ENCODE assay signal across 10 cellular contexts in the genomic region with DNA sequence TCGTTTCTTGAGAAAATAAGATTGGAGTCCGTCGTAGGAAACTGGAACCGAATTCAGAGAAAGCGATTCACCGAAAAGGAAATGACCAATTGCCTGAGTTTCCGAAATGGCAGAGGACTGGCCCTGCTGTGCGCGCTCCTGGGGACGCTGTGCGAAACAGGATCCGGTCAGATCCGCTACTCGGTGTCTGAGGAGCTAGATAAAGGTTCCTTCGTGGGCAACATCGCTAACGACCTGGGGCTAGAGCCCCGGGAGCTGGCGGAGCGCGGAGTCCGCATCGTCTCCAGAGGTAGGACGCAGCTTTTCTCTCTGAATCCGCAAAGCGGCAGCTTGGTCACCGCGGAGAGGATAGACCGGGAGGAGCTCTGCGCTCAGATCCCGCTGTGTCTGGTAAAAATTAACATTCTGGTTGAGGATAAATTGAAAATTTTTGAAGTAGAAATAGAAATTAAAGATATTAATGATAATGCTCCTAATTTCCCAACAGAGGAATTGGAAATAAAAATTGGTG. TPM values are rescaled to one million over a fixed set of nuclear protein-coding genes. Genes with fewer than 3 reads are reported as not detected.
A peak's percentile ranks its signal among the peaks of the same experiment; 100 is the strongest.
DNase-seq lines count a peak whose midpoint lies in the region; ATAC-seq, FAIRE-seq and TF ChIP-seq lines count a peak whose summit lies in the region.
"Had no signal": no experiment of that assay in that cellular context is flagged by ENCODE, and none has a peak within 500 bp of the region (broad histone marks: within the 10 kb centered on the region; RNA-seq: fewer than 3 reads in every experiment).

No MANE protein-coding gene starts in this region.

- peak overlapping the region; percentile 14 for H3K4me2 ChIP-seq in keratinocyte (ENCODE audit: control insufficient read depth, extremely low read depth, insufficient read depth, low read depth, low read length)

- H4K20me1 ChIP-seq in keratinocyte (ENCODE audit: control insufficient read depth, extremely low read depth, insufficient read depth, low read length): no peaks in the 10 kb centered on the region

- no peak for ATAC-seq in GM18870 (IDR thresholded peaks at IDR 0.05; ENCODE audit: unreplicated experiment)

- peaks cover 14% of the 10 kb centered on the region for H3K9me3 ChIP-seq in keratinocyte (ENCODE audit: control insufficient read depth, low read depth, low read length)
- peaks cover 3% of the 10 kb centered on the region; the same call in 1 of the 2 replicates for H3K9me3 ChIP-seq in SJCRH30 (replicated peaks)

- peaks cover 6% of the 10 kb centered on the region for H3K27me3 ChIP-seq in keratinocyte (ENCODE audit: control insufficient read depth, extremely low read depth, insufficient read depth, low read length)
- no peaks in the 10 kb centered on the region for H3K27me3 ChIP-seq in SJCRH30

- H3K9me1 ChIP-seq in keratinocyte (ENCODE audit: control insufficient read depth, extremely low read depth, insufficient read depth, low read length): no peaks in the 10 kb centered on the region

- no peak overlapping the region for H3K27ac ChIP-seq in keratinocyte (ENCODE audit: control insufficient read depth, insufficient read depth, low read length)
- H3K27ac ChIP-seq in SJCRH30: no peak overlapping the region

- H3K4me3 ChIP-seq in AG09309 (ENCODE audit: control insufficient read depth, low read depth, low read length): peak overlapping the region; percentile 38
- 0 out of 2 replicates have a peak overlapping the region, but pooled peaks have one; percentile 0 for H3K4me3 ChIP-seq in WI38 (ENCODE audit: low read depth, low read length)
- peak overlapping the region in 1 of 3 experiments; percentile 13 for H3K4me3 ChIP-seq in keratinocyte (ENCODE audit: control insufficient read depth in 2 of 3, extremely low read depth in 1 of 3, insufficient read depth in 2 of 3, low read depth in 1 of 3, low read length in 3 of 3)
- H3K4me3 ChIP-seq in SJCRH30: no peak overlapping the region

- H3K79me2 ChIP-seq in keratinocyte (ENCODE audit: control insufficient read depth, insufficient read depth, low read length): no peaks in the 10 kb centered on the region

- no peak for FAIRE-seq in keratinocyte (lab: Jason Lieb, UNC)

- no peaks in the 10 kb centered on the region for H3K4me1 ChIP-seq in keratinocyte (ENCODE audit: control insufficient read depth, extremely low read depth, insufficient read depth, low read length)
- H3K4me1 ChIP-seq in SJCRH30: no peaks in the 10 kb centered on the region

- no peak for TF ChIP-seq CTCF in AG09309 (IDR thresholded peaks at IDR 0.05; ENCODE audit: control insufficient read depth, insufficient read depth, low read depth, low read length, missing control alignments)
- TF ChIP-seq CTCF in WI38 (IDR thresholded peaks at IDR 0.05; ENCODE audit: low read depth, low read length): no peak
- TF ChIP-seq CTCF in keratinocyte (optimal IDR thresholded peaks at IDR 0.05 in 1 of 3, IDR thresholded peaks at IDR 0.05 in 1 of 3, conservative IDR thresholded peaks at IDR 0.05 in 1 of 3; ENCODE audit: extremely low read depth in 1 of 3, insufficient read depth in 2 of 3, low read length in 3 of 3): no peak

- dilution Hi-C loops in keratinocyte (cut with MboI; ENCODE audit: extremely low pct_ligation_motif_present, low sequenced_read_pairs): no loop called here

- H3K36me3 ChIP-seq in keratinocyte (ENCODE audit: control insufficient read depth in 2 of 2, extremely low read depth in 1 of 2, insufficient read depth in 2 of 2, low read length in 2 of 2): no peaks in the 10 kb centered on the region
- H3K36me3 ChIP-seq in SJCRH30: no peaks in the 10 kb centered on the region

- H3K9ac ChIP-seq in keratinocyte (ENCODE audit: control insufficient read depth, extremely low read depth, insufficient read depth, low read length): no peak overlapping the region

- peak overlapping the region; percentile 26 for H2AFZ ChIP-seq in keratinocyte (ENCODE audit: control insufficient read depth, low read length)

- DNase-seq in AG09309 (ENCODE audit: low read depth) (no peak), keratinocyte (ENCODE audit: low read depth, low spot score) (no peak), CD1c-positive myeloid dendritic cell (ENCODE audit: extremely low spot score) (no peak), SJCRH30 (no peak)
- DNase-seq: DMS79; kidney glomerular epithelial cell; stimulated activated CD4-positive, alpha-beta T cell treated with anti-CD3 and anti-CD28 coated beads, Interleukin-2, amount 100 ng/mL, for 24 hours; T-helper 9 cell had no signal

RNA-seq across cellular contexts. Expression of a gene that starts 0.4 kb away (rescaled TPM):
- polyA plus RNA-seq in keratinocyte: 0.03 to 0.05 TPM in 2 of 3 replicates, not detected in the other
- 0.10 TPM for polyA plus RNA-seq in keratinocyte (2011; ENCODE audit: low read depth)
- polyA plus RNA-seq in keratinocyte (2011; cell fraction: cytosol; rRNA removed): 0.04 TPM in 1 of 2 replicates, not detected in the other
- 0.14 and 0.15 TPM in 2 replicates for polyA plus RNA-seq in keratinocyte (2011; cell fraction: nucleus; rRNA removed)
- polyA plus RNA-seq in keratinocyte (2012; ENCODE audit: low replicate concordance): 0.10 TPM in 1 of 2 replicates, not detected in the other
- polyA minus RNA-seq in keratinocyte: 0.16 to 0.56 TPM in 2 of 3 replicates, not detected in the other
- polyA minus RNA-seq in keratinocyte (2011; cell fraction: cytosol; rRNA and poly(A)+ RNA removed): not detected
- polyA minus RNA-seq in keratinocyte (2011; cell fraction: nucleus; rRNA and poly(A)+ RNA removed): 0.32 and 1.0 TPM in 2 replicates
- total RNA-seq in SJCRH30 (2014; rRNA removed; shearing (Covaris generic)): 0.56 and 0.67 TPM in 2 replicates

RNA-seq across cellular contexts. Expression of a gene that starts 5.4 kb away (rescaled TPM):
- polyA plus RNA-seq in keratinocyte: 0.14 to 0.37 TPM (median 0.35 TPM) in 3 replicates
- 0.07 TPM for polyA plus RNA-seq in keratinocyte (2011; ENCODE audit: low read depth)
- polyA plus RNA-seq in keratinocyte (2011; cell fraction: cytosol; rRNA removed): 0.04 and 0.06 TPM in 2 replicates
- 0.69 and 0.73 TPM in 2 replicates for polyA plus RNA-seq in keratinocyte (2011; cell fraction: nucleus; rRNA removed)
- 0.19 and 0.41 TPM in 2 replicates for polyA plus RNA-seq in keratinocyte (2012; ENCODE audit: low replicate concordance)
- 0.22 to 0.53 TPM (median 0.49 TPM) in 3 replicates for polyA minus RNA-seq in keratinocyte
- not detected for polyA minus RNA-seq in keratinocyte (2011; cell fraction: cytosol; rRNA and poly(A)+ RNA removed)
- polyA minus RNA-seq in keratinocyte (2011; cell fraction: nucleus; rRNA and poly(A)+ RNA removed): 0.95 and 1.3 TPM in 2 replicates
- total RNA-seq in SJCRH30 (2014; rRNA removed; shearing (Covaris generic)): 0.71 and 1.0 TPM in 2 replicates

RNA-seq across cellular contexts. Expression of a gene that starts 5.9 kb away (rescaled TPM):
- 0.08 to 0.15 TPM (median 0.09 TPM) in 3 replicates for polyA plus RNA-seq in keratinocyte
- polyA plus RNA-seq in keratinocyte (2011; ENCODE audit: low read depth): not detected
- polyA plus RNA-seq in keratinocyte (2011; cell fraction: cytosol; rRNA removed): 0.02 and 0.03 TPM in 2 replicates
- 0.23 and 0.29 TPM in 2 replicates for polyA plus RNA-seq in keratinocyte (2011; cell fraction: nucleus; rRNA removed)
- 0.06 and 0.09 TPM in 2 replicates for polyA plus RNA-seq in keratinocyte (2012; ENCODE audit: low replicate concordance)
- 0.07 to 0.13 TPM (median 0.10 TPM) in 3 replicates for polyA minus RNA-seq in keratinocyte
- not detected for polyA minus RNA-seq in keratinocyte (2011; cell fraction: cytosol; rRNA and poly(A)+ RNA removed)
- 0.84 and 1.1 TPM in 2 replicates for polyA minus RNA-seq in keratinocyte (2011; cell fraction: nucleus; rRNA and poly(A)+ RNA removed)
- total RNA-seq in SJCRH30 (2014; rRNA removed; shearing (Covaris generic)): 21.1 and 23.4 TPM in 2 replicates

RNA-seq across cellular contexts. Expression of a gene that starts 10.8 kb away (rescaled TPM):
- 0.05 to 0.15 TPM (median 0.14 TPM) in 3 replicates for polyA plus RNA-seq in keratinocyte
- polyA plus RNA-seq in keratinocyte (2011; ENCODE audit: low read depth): not detected
- 0.03 and 0.04 TPM in 2 replicates for polyA plus RNA-seq in keratinocyte (2011; cell fraction: cytosol; rRNA removed)
- polyA plus RNA-seq in keratinocyte (2011; cell fraction: nucleus; rRNA removed): 0.60 and 0.61 TPM in 2 replicates
- 0.14 TPM in 1 of 2 replicates, not detected in the other for polyA plus RNA-seq in keratinocyte (2012; ENCODE audit: low replicate concordance)
- polyA minus RNA-seq in keratinocyte: 0.23 to 1.3 TPM (median 1.2 TPM) in 3 replicates
- not detected for polyA minus RNA-seq in keratinocyte (2011; cell fraction: cytosol; rRNA and poly(A)+ RNA removed)
- polyA minus RNA-seq in keratinocyte (2011; cell fraction: nucleus; rRNA and poly(A)+ RNA removed): 1.6 and 2.4 TPM in 2 replicates
- 12.9 and 14.7 TPM in 2 replicates for total RNA-seq in SJCRH30 (2014; rRNA removed; shearing (Covaris generic))

RNA-seq across cellular contexts. Expression of a gene that starts 13.7 kb away (rescaled TPM):
- polyA plus RNA-seq in keratinocyte: 0.08 to 0.17 TPM (median 0.09 TPM) in 3 replicates
- polyA plus RNA-seq in keratinocyte (2011; ENCODE audit: low read depth): not detected
- polyA plus RNA-seq in keratinocyte (2011; cell fraction: cytosol; rRNA removed): 0.03 and 0.04 TPM in 2 replicates
- 0.23 and 0.25 TPM in 2 replicates for polyA plus RNA-seq in keratinocyte (2011; cell fraction: nucleus; rRNA removed)
- polyA plus RNA-seq in keratinocyte (2012; ENCODE audit: low replicate concordance): 0.10 and 0.18 TPM in 2 replicates
- 0.30 TPM in 1 of 3 replicates, not detected in the others for polyA minus RNA-seq in keratinocyte
- polyA minus RNA-seq in keratinocyte (2011; cell fraction: cytosol; rRNA and poly(A)+ RNA removed): not detected
- 0.21 and 0.47 TPM in 2 replicates for polyA minus RNA-seq in keratinocyte (2011; cell fraction: nucleus; rRNA and poly(A)+ RNA removed)
- 3.5 and 3.6 TPM in 2 replicates for total RNA-seq in SJCRH30 (2014; rRNA removed; shearing (Covaris generic))
